12 cellular contexts compared by ENCODE assay signal in genomic region chr13:51733656-51734334, GRCh38.
DNase-seq lines count a peak whose midpoint lies in the region; ATAC-seq and TF ChIP-seq lines count a peak whose summit lies in the region.
"Had no signal": no experiment of that assay in that cellular context is flagged by ENCODE, and none has a peak within 500 bp of the region (broad histone marks: within the 10 kb centered on the region; RNA-seq: fewer than 3 reads in every experiment).

No MANE protein-coding gene starts in this region.

- H3K36me3 Mint-ChIP-seq in activated naive CD8-positive, alpha-beta T cell: peaks cover 15% of the 10 kb centered on the region
- H3K36me3 Mint-ChIP-seq in activated naive CD8-positive, alpha-beta T cell treated with anti-CD3 and anti-CD28 coated beads for 36 hours: peaks cover 10% of the 10 kb centered on the region
- H3K36me3 Mint-ChIP-seq in stimulated activated effector memory CD8-positive, alpha-beta T cell treated with anti-CD3 and anti-CD28 coated beads, Interleukin-12 subunit alpha, Interleukin-12 subunit beta, amount 100 ng/mL, for 72 hours: peaks cover 9% of the 10 kb centered on the region

- CTCF ChIA-PET in Panc1 (lab: Charles Lee): no interaction called here

- peak overlapping the region; percentile 3 for H3K27ac Mint-ChIP-seq in activated naive CD8-positive, alpha-beta T cell
- no peak overlapping the region for H3K27ac Mint-ChIP-seq in activated naive CD8-positive, alpha-beta T cell treated with anti-CD3 and anti-CD28 coated beads for 36 hours
- H3K27ac Mint-ChIP-seq in stimulated activated effector memory CD8-positive, alpha-beta T cell treated with anti-CD3 and anti-CD28 coated beads, Interleukin-12 subunit alpha, Interleukin-12 subunit beta, amount 100 ng/mL, for 72 hours: peak overlapping the region; percentile 11

- in situ Hi-C loops in Panc1 (cut with HindIII; ENCODE audit: low pct_unique_long_range_greater_than_20kb, low sequenced_read_pairs): no loop called here

- intact Hi-C loops in Panc1 (cut with micrococcal nuclease; ENCODE audit: unreplicated experiment): no loop called here

- H3K27me3 ChIP-seq in Panc1 (ENCODE audit: control insufficient read depth, insufficient read depth, low read length): no peaks in the 10 kb centered on the region
- H3K27me3 ChIP-seq: body of pancreas, SJSA1 had no signal

- H3K9me3 ChIP-seq in Panc1 (ENCODE audit: control insufficient read depth, insufficient read depth, low read depth, low read length): no peaks in the 10 kb centered on the region
- H3K9me3 ChIP-seq: body of pancreas, SJSA1, thoracic aorta had no signal

- H3K4me1 ChIP-seq in Panc1 (ENCODE audit: control insufficient read depth, insufficient read depth, low read length): 0 out of 2 replicates have a peak, but pooled peaks cover 4% of the 10 kb centered on the region

- no peak overlapping the region for H3K4me3 ChIP-seq in Panc1 (ENCODE audit: low read depth in 2 of 2, low read length in 2 of 2)
- no peak overlapping the region for H3K4me3 ChIP-seq in fibroblast of the aortic adventitia (ENCODE audit: low read depth, low read length)
- H3K4me3 ChIP-seq: body of pancreas, SJSA1, thoracic aorta had no signal

- POLR2A ChIA-PET in Panc1 (lab: Charles Lee): no interaction called here

- BruUV-seq in Panc1 (replicated peaks; lab: Mats Ljungman, UMichigan): no TSS peak

- DNase-seq in activated naive CD8-positive, alpha-beta T cell treated with anti-CD3 and anti-CD28 coated beads for 36 hours: no peak
- DNase-seq in Panc1 (ENCODE audit: low read depth, low spot score): no peak
- DNase-seq in fibroblast of the aortic adventitia (ENCODE audit: low read depth): peak; percentile 21
- no peak for DNase-seq in stimulated activated effector memory CD8-positive, alpha-beta T cell treated with anti-CD3 and anti-CD28 coated beads, Interleukin-12 subunit alpha, Interleukin-12 subunit beta, amount 100 ng/mL, for 72 hours (ENCODE audit: low spot score in 2 of 2)
- no peak for DNase-seq in RPMI8226
- no peak for DNase-seq in kidney tubule cell (ENCODE audit: low spot score)
- DNase-seq in activated naive CD4-positive, alpha-beta T cell treated with anti-CD3 and anti-CD28 coated beads, Interleukin-2, amount 50 U/mL, for 16 hours: no peak

- no peak overlapping the region for H3K27ac ChIP-seq in Panc1 (ENCODE audit: low read length)
- H3K27ac ChIP-seq: C4-2B, SJSA1, thoracic aorta had no signal

- H3K36me3 ChIP-seq in Panc1 (ENCODE audit: control insufficient read depth, insufficient read depth, low read length): no peaks in the 10 kb centered on the region
- H3K36me3 ChIP-seq: thoracic aorta had no signal

- H3K4me1 Mint-ChIP-seq in activated naive CD8-positive, alpha-beta T cell (ENCODE audit: low read depth): peaks cover 13% of the 10 kb centered on the region
- H3K4me1 Mint-ChIP-seq in activated naive CD8-positive, alpha-beta T cell treated with anti-CD3 and anti-CD28 coated beads for 36 hours: peaks cover 27% of the 10 kb centered on the region
- H3K4me1 Mint-ChIP-seq in stimulated activated effector memory CD8-positive, alpha-beta T cell treated with anti-CD3 and anti-CD28 coated beads, Interleukin-12 subunit alpha, Interleukin-12 subunit beta, amount 100 ng/mL, for 72 hours: peaks cover 11% of the 10 kb centered on the region

- TF ChIP-seq CTCF in Panc1 (IDR thresholded peaks at IDR 0.05): peak; percentile 1; the same call in 1 of the 2 replicates
- TF ChIP-seq CTCF in fibroblast of the aortic adventitia (IDR thresholded peaks at IDR 0.05; ENCODE audit: insufficient read depth, low read length): peak; percentile 6

- no peaks in the 10 kb centered on the region for H3K27me3 Mint-ChIP-seq in activated naive CD8-positive, alpha-beta T cell
- no peaks in the 10 kb centered on the region for H3K27me3 Mint-ChIP-seq in activated naive CD8-positive, alpha-beta T cell treated with anti-CD3 and anti-CD28 coated beads for 36 hours

- H3K9me3 Mint-ChIP-seq in activated naive CD8-positive, alpha-beta T cell (ENCODE audit: low read depth): no peaks in the 10 kb centered on the region
- H3K9me3 Mint-ChIP-seq in activated naive CD8-positive, alpha-beta T cell treated with anti-CD3 and anti-CD28 coated beads for 36 hours: no peaks in the 10 kb centered on the region
- no peaks in the 10 kb centered on the region for H3K9me3 Mint-ChIP-seq in stimulated activated effector memory CD8-positive, alpha-beta T cell treated with anti-CD3 and anti-CD28 coated beads, Interleukin-12 subunit alpha, Interleukin-12 subunit beta, amount 100 ng/mL, for 72 hours

- no peak overlapping the region for H3K4me3 Mint-ChIP-seq in activated naive CD8-positive, alpha-beta T cell
- no peak overlapping the region for H3K4me3 Mint-ChIP-seq in activated naive CD8-positive, alpha-beta T cell treated with anti-CD3 and anti-CD28 coated beads for 36 hours
- H3K4me3 Mint-ChIP-seq in stimulated activated effector memory CD8-positive, alpha-beta T cell treated with anti-CD3 and anti-CD28 coated beads, Interleukin-12 subunit alpha, Interleukin-12 subunit beta, amount 100 ng/mL, for 72 hours: no peak overlapping the region

- ATAC-seq in Panc1: peak; percentile 38; the same call in 1 of the 2 replicates
- ATAC-seq in stimulated activated effector memory CD8-positive, alpha-beta T cell treated with anti-CD3 and anti-CD28 coated beads, Interleukin-12 subunit alpha, Interleukin-12 subunit beta, amount 100 ng/mL, for 72 hours: no peak
- ATAC-seq: body of pancreas had no signal
